In genomic region chr9:93263334-93264229, GRCh38 we compare ENCODE assay signal across 16 cellular contexts.
DNase-seq lines count a peak whose midpoint lies in the region; ATAC-seq lines count a peak whose summit lies in the region.
"Had no signal": no experiment of that assay in that cellular context is flagged by ENCODE, and none has a peak within 500 bp of the region (broad histone marks: within the 10 kb centered on the region; RNA-seq: fewer than 3 reads in every experiment).

No MANE protein-coding gene starts in this region.

- no peak for ATAC-seq in HG02623 (IDR thresholded peaks at IDR 0.05; ENCODE audit: unreplicated experiment)
- ATAC-seq: activated naive CD4-positive, alpha-beta T cell treated with anti-CD3 and anti-CD28 coated beads, Interleukin-2, amount 50 U/mL, for 72 hours had no signal

- no peak overlapping the region for H3K4me3 Mint-ChIP-seq in activated CD4-positive, alpha-beta memory T cell treated with anti-CD3 and anti-CD28 coated beads for 36 hours
- H3K4me3 Mint-ChIP-seq: B cell, brain, IgD-negative memory B cell, neural progenitor cell had no signal

- H3K27me3 Mint-ChIP-seq in activated CD4-positive, alpha-beta memory T cell treated with anti-CD3 and anti-CD28 coated beads for 36 hours, result no peaks in the 10 kb centered on the region
- H3K27me3 Mint-ChIP-seq: B cell, brain, IgD-negative memory B cell had no signal

- no peaks in the 10 kb centered on the region for H3K9me3 Mint-ChIP-seq in activated CD4-positive, alpha-beta memory T cell treated with anti-CD3 and anti-CD28 coated beads for 36 hours
- H3K9me3 Mint-ChIP-seq: activated naive CD4-positive, alpha-beta T cell treated with anti-CD3 and anti-CD28 coated beads, Interleukin-2, amount 50 U/mL, for 72 hours; brain; IgD-negative memory B cell; neural progenitor cell had no signal

- H3K27ac Mint-ChIP-seq in activated CD4-positive, alpha-beta memory T cell treated with anti-CD3 and anti-CD28 coated beads for 36 hours, result no peak overlapping the region
- H3K27ac Mint-ChIP-seq: B cell, brain, IgD-negative memory B cell, neural progenitor cell had no signal

- H3K36me3 Mint-ChIP-seq in activated CD4-positive, alpha-beta memory T cell treated with anti-CD3 and anti-CD28 coated beads for 36 hours, result no peaks in the 10 kb centered on the region
- H3K36me3 Mint-ChIP-seq: activated naive CD4-positive, alpha-beta T cell treated with anti-CD3 and anti-CD28 coated beads, Interleukin-2, amount 50 U/mL, for 72 hours; IgD-negative memory B cell had no signal

- H3K4me1 Mint-ChIP-seq in activated CD4-positive, alpha-beta memory T cell treated with anti-CD3 and anti-CD28 coated beads for 36 hours (ENCODE audit: low read depth), result peaks cover 6% of the 10 kb centered on the region
- H3K4me1 Mint-ChIP-seq: brain had no signal

- H3K27ac ChIP-seq in substantia nigra (ENCODE audit: low read depth, low read length, poor library complexity, severe bottlenecking), result no peak overlapping the region
- H3K27ac ChIP-seq: esophagus squamous epithelium, neural progenitor cell, thoracic aorta had no signal

- DNase-seq in AG20443 (ENCODE audit: low spot score), result peak; percentile 6
- DNase-seq in D341Med (ENCODE audit: low spot score), result peak; percentile 31
- DNase-seq in activated CD4-positive, alpha-beta memory T cell treated with anti-CD3 and anti-CD28 coated beads for 36 hours, result peak; percentile 7
- peak; percentile 4 for DNase-seq in mucosa of gallbladder (ENCODE audit: low spot score)
- DNase-seq in substantia nigra (lab: John Stamatoyannopoulos, UW), result no peak
- no peak for DNase-seq in NCI-H1436 treated with DMSO at 0.1 percent for 48 hours (lab: John Stamatoyannopoulos, UW)
- DNase-seq: esophagus squamous epithelium, mesendoderm, RPMI8226 had no signal

- POLR2A ChIA-PET in activated CD4-positive, alpha-beta memory T cell treated with anti-CD3 and anti-CD28 coated beads for 36 hours (lab: Charles Lee), result no interaction called here

- CTCF ChIA-PET in activated CD4-positive, alpha-beta memory T cell treated with anti-CD3 and anti-CD28 coated beads for 36 hours (lab: Charles Lee), result no interaction called here

- intact Hi-C loops in activated CD4-positive, alpha-beta memory T cell treated with anti-CD3 and anti-CD28 coated beads for 36 hours (cut with micrococcal nuclease), result no loop called here

Comparison
In these comparisons a context has a peak if more than half of its experiments do, and no peak if none do; other contexts are left out.
1. DNase-seq: peak in AG20443 (single experiment), D341Med (single experiment), activated CD4-positive, alpha-beta memory T cell treated with anti-CD3 and anti-CD28 coated beads for 36 hours (single experiment) and mucosa of gallbladder (single experiment); none in substantia nigra (0 of 49) and NCI-H1436 treated with DMSO at 0.1 percent for 48 hours (single experiment).